Comparison of ENCODE assay signal across 11 cellular contexts in genomic region chr15:101689901-101690300, GRCh38. TPM values are rescaled to one million over a fixed set of nuclear protein-coding genes. Genes with fewer than 3 reads are reported as not detected.
A peak's percentile ranks its signal among the peaks of the same experiment; 100 is the strongest.
DNase-seq lines count a peak whose midpoint lies in the region; ATAC-seq, FAIRE-seq and TF ChIP-seq lines count a peak whose summit lies in the region.
"Had no signal": no experiment of that assay in that cellular context is flagged by ENCODE, and none has a peak within 500 bp of the region (broad histone marks: within the 10 kb centered on the region; RNA-seq: fewer than 3 reads in every experiment).

No MANE protein-coding gene starts in this region.

- ATAC-seq in activated CD8-positive, alpha-beta T cell treated with anti-CD3 and anti-CD28 coated beads for 36 hours, result peak; percentile 72
- ATAC-seq in mucosa of descending colon, result no peak
- ATAC-seq: naive thymus-derived CD4-positive, alpha-beta T cell had no signal

- peaks cover 31% of the 10 kb centered on the region for H3K36me3 Mint-ChIP-seq in activated CD8-positive, alpha-beta T cell treated with anti-CD3 and anti-CD28 coated beads for 36 hours (ENCODE audit: low read depth)

- H3K4me1 ChIP-seq in mucosa of descending colon (ENCODE audit: low read depth), result no peaks in the 10 kb centered on the region

- H3K4me3 Mint-ChIP-seq in activated CD8-positive, alpha-beta T cell treated with anti-CD3 and anti-CD28 coated beads for 36 hours, result no peak overlapping the region

- H3K4me1 Mint-ChIP-seq in activated CD8-positive, alpha-beta T cell treated with anti-CD3 and anti-CD28 coated beads for 36 hours (ENCODE audit: low read depth), result peaks cover 28% of the 10 kb centered on the region

- CTCF ChIA-PET in activated CD8-positive, alpha-beta T cell treated with anti-CD3 and anti-CD28 coated beads for 36 hours (lab: Charles Lee), result no interaction called here

- no peaks in the 10 kb centered on the region for H3K36me3 ChIP-seq in mucosa of descending colon (ENCODE audit: low read depth)

- POLR2A ChIA-PET in activated CD8-positive, alpha-beta T cell treated with anti-CD3 and anti-CD28 coated beads for 36 hours (lab: Charles Lee), result interaction anchor here (1.1 kb wide), 1 partner anchor 14 kb away, joined by 3 read pairs; no protein-coding TSS in a partner anchor

- intact Hi-C loops in activated CD8-positive, alpha-beta T cell treated with anti-CD3 and anti-CD28 coated beads for 36 hours (cut with micrococcal nuclease), result no loop called here
- intact Hi-C loops in mucosa of descending colon (cut with DNase I, micrococcal nuclease), result no loop called here

- H3K9me3 Mint-ChIP-seq in activated CD8-positive, alpha-beta T cell treated with anti-CD3 and anti-CD28 coated beads for 36 hours, result no peaks in the 10 kb centered on the region

- no peak for TF ChIP-seq CTCF in activated CD8-positive, alpha-beta T cell treated with anti-CD3 and anti-CD28 coated beads for 36 hours (IDR thresholded peaks at IDR 0.05)
- TF ChIP-seq CTCF in foreskin fibroblast (IDR thresholded peaks at IDR 0.05; ENCODE audit: low read depth, low read length), result no peak
- TF ChIP-seq CTCF in mucosa of descending colon (IDR thresholded peaks at IDR 0.05), result no peak

- no peaks in the 10 kb centered on the region for H3K27me3 Mint-ChIP-seq in activated CD8-positive, alpha-beta T cell treated with anti-CD3 and anti-CD28 coated beads for 36 hours
- H3K27me3 Mint-ChIP-seq: naive thymus-derived CD4-positive, alpha-beta T cell had no signal

- no peaks in the 10 kb centered on the region for H3K9me3 ChIP-seq in mucosa of descending colon

- no peak overlapping the region for H3K27ac Mint-ChIP-seq in activated CD8-positive, alpha-beta T cell treated with anti-CD3 and anti-CD28 coated beads for 36 hours

- DNase-seq in A172 (ENCODE audit: low spot score), result peak; percentile 41
- DNase-seq in EL, result peak; percentile 68
- peak; percentile 61 for DNase-seq in activated CD8-positive, alpha-beta T cell treated with anti-CD3 and anti-CD28 coated beads for 36 hours
- peak; percentile 33 to 43 for DNase-seq in foreskin fibroblast
- no peak for DNase-seq in medulla oblongata (ENCODE audit: extremely low spot score)
- DNase-seq in GM19239 (ENCODE audit: insufficient read length, low spot score), result no peak
- DNase-seq in mucosa of descending colon, result no peak
- DNase-seq in NCI-H128 (lab: John Stamatoyannopoulos, UW; ENCODE audit: unreplicated experiment), result no peak
- DNase-seq: activated gamma-delta T cell treated with Interleukin-2 at 50 U/mL for 16 hours; cerebellar nuclear complex; naive thymus-derived CD4-positive, alpha-beta T cell had no signal

- FAIRE-seq in GM19239 (lab: Jason Lieb, UNC), result no peak

- H3K4me3 ChIP-seq in foreskin fibroblast (ENCODE audit: low read depth in 1 of 2, low read length in 2 of 2) (no peak overlapping the region), mucosa of descending colon (no peak overlapping the region)

RNA-seq across cellular contexts. Expression of gene TARS3, which starts 34.4 kb away (rescaled TPM):
- total RNA-seq in A172 (2014; rRNA removed; shearing (Covaris generic)), result 3.0 and 3.2 TPM in 2 replicates
- 1 to 10 TPM; 7.2 to 8.3 TPM for total RNA-seq in activated CD8-positive, alpha-beta T cell treated with anti-CD3 and anti-CD28 coated beads for 36 hours
- 10 to 100 TPM in 1 of 3 donors, 1 to 10 TPM in 2; 7.3 to 22.6 (median 9.2) TPM for total RNA-seq in mucosa of descending colon

RNA-seq across cellular contexts. Expression of gene TM2D3, which starts 37.7 kb away (rescaled TPM):
- 35.5 and 47.1 TPM in 2 replicates for total RNA-seq in A172 (2014; rRNA removed; shearing (Covaris generic))
- 10 to 100 TPM; 37.8 to 38.5 TPM for total RNA-seq in activated CD8-positive, alpha-beta T cell treated with anti-CD3 and anti-CD28 coated beads for 36 hours
- total RNA-seq in mucosa of descending colon, result 10 to 100 TPM; 30.9 to 54.0 (median 35.8) TPM

Comparison
In these comparisons a context has a peak if more than half of its experiments do, and no peak if none do; other contexts are left out.
1. DNase-seq: peak in A172 (single experiment), EL (single experiment), activated CD8-positive, alpha-beta T cell treated with anti-CD3 and anti-CD28 coated beads for 36 hours (single experiment) and foreskin fibroblast (2 of 2); none in medulla oblongata (single experiment), GM19239 (single experiment), mucosa of descending colon (0 of 3) and NCI-H128 (single experiment).